16 cellular contexts compared by ENCODE assay signal in genomic region chr21:26457817-26458216, GRCh38.
"Had no signal": no experiment of that assay in that cellular context is flagged by ENCODE, and none has a peak within 500 bp of the region (broad histone marks: within the 10 kb centered on the region; RNA-seq: fewer than 3 reads in every experiment).

No MANE protein-coding gene starts in this region.

- ATAC-seq: SK-N-SH treated with all-trans-retinoic acid at 6 μM for 48 hours; stimulated activated effector memory CD8-positive, alpha-beta T cell treated with anti-CD3 and anti-CD28 coated beads, Interleukin-12 subunit alpha, Interleukin-12 subunit beta, amount 100 ng/mL, for 72 hours had no signal

- H3K36me3 ChIP-seq: adrenal gland, thyroid gland had no signal

- H3K27ac ChIP-seq: adrenal gland, coronary artery, psoas muscle, thyroid gland, VCaP had no signal

- H3K4me3 ChIP-seq: adrenal gland, coronary artery, psoas muscle, thyroid gland had no signal

- DNase-seq: activated CD4-positive, alpha-beta T cell treated with anti-CD3 and anti-CD28 coated beads for 1 hour; activated CD4-positive, alpha-beta T cell treated with anti-CD3 and anti-CD28 coated beads, Interleukin-2, amount 50 U/mL, for 4 hours; activated naive CD4-positive, alpha-beta T cell treated with anti-CD3 and anti-CD28 coated beads, Interleukin-2, amount 10 ng/mL, durations not matched to agents 7 days and 5 days; effector CD4-positive, alpha-beta T cell; psoas muscle; T-helper 1 cell; T1000; thyroid gland had no signal

- H3K9me3 Mint-ChIP-seq: activated naive CD4-positive, alpha-beta T cell treated with anti-CD3 and anti-CD28 coated beads, Interleukin-2, amount 10 ng/mL, durations not matched to agents 7 days and 5 days had no signal

- H3K4me1 ChIP-seq: psoas muscle, thyroid gland had no signal

- H3K4me1 Mint-ChIP-seq: activated naive CD4-positive, alpha-beta T cell treated with anti-CD3 and anti-CD28 coated beads, Interleukin-2, amount 10 ng/mL, durations not matched to agents 7 days and 5 days; central memory CD8-positive, alpha-beta T cell; neural crest cell; stimulated activated effector memory CD8-positive, alpha-beta T cell treated with anti-CD3 and anti-CD28 coated beads, Interleukin-12 subunit alpha, Interleukin-12 subunit beta, amount 100 ng/mL, for 72 hours had no signal

- H3K27me3 Mint-ChIP-seq: activated naive CD4-positive, alpha-beta T cell treated with anti-CD3 and anti-CD28 coated beads, Interleukin-2, amount 10 ng/mL, durations not matched to agents 7 days and 5 days; central memory CD8-positive, alpha-beta T cell had no signal

- H3K36me3 Mint-ChIP-seq: activated naive CD4-positive, alpha-beta T cell treated with anti-CD3 and anti-CD28 coated beads, Interleukin-2, amount 10 ng/mL, durations not matched to agents 7 days and 5 days; stimulated activated effector memory CD8-positive, alpha-beta T cell treated with anti-CD3 and anti-CD28 coated beads, Interleukin-12 subunit alpha, Interleukin-12 subunit beta, amount 100 ng/mL, for 72 hours had no signal

- H3K27ac Mint-ChIP-seq: activated naive CD4-positive, alpha-beta T cell treated with anti-CD3 and anti-CD28 coated beads, Interleukin-2, amount 10 ng/mL, durations not matched to agents 7 days and 5 days; activated T-helper 2 cell treated with anti-CD3 and anti-CD28 coated beads, Interferon-gamma antibody, Interleukin-2, Interleukin-4, amounts not matched to agents 10 μg/mL and 5 μg/mL and 100 μg/mL, durations not matched to agents 14 hours and 24 hours and 36 hours; stimulated activated effector memory CD8-positive, alpha-beta T cell treated with anti-CD3 and anti-CD28 coated beads, Interleukin-12 subunit alpha, Interleukin-12 subunit beta, amount 100 ng/mL, for 72 hours had no signal

- H3K9me3 ChIP-seq: adrenal gland, psoas muscle, thyroid gland had no signal

- H3K27me3 ChIP-seq: adrenal gland, thyroid gland had no signal

- H3K4me3 Mint-ChIP-seq: activated naive CD4-positive, alpha-beta T cell treated with anti-CD3 and anti-CD28 coated beads, Interleukin-2, amount 10 ng/mL, durations not matched to agents 7 days and 5 days; central memory CD8-positive, alpha-beta T cell; neural crest cell; stimulated activated effector memory CD8-positive, alpha-beta T cell treated with anti-CD3 and anti-CD28 coated beads, Interleukin-12 subunit alpha, Interleukin-12 subunit beta, amount 100 ng/mL, for 72 hours had no signal
